2 cellular contexts compared by ENCODE assay signal in the genomic region with DNA sequence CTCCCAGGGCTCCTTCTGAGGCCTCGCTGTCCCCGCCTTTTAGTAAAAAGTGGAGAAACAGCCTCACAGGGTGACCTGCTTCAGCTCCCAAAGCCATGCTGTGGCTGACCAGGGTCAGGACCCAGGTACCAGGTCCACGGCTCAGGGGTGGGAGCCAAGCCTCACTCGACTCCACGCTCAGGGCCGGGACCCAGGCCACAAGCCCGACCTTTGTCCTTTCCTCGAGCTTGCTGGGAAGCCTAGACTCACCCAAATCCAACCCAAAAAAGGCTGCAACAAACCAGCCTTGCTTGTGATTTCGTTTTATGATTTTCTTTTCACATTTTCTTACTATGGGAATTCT.
TF ChIP-seq lines count a peak whose summit lies in the region.

No MANE protein-coding gene starts in this region.

TF ChIP-seq in GM23338, 12 proteins besides CTCF, POLR2A, EP300 and RAD21:
- TF ChIP-seq EZH2 (IDR thresholded peaks at IDR 0.05; ENCODE audit: low read depth, unreplicated experiment): no peak
- TF ChIP-seq ZNF331 (CRISPR knock-in tag; IDR thresholded peaks at IDR 0.05; ENCODE audit: low read depth): no peak
- TF ChIP-seq NANOG (IDR thresholded peaks at IDR 0.05; ENCODE audit: borderline replicate concordance): no peak
- TF ChIP-seq, protein P1, sequence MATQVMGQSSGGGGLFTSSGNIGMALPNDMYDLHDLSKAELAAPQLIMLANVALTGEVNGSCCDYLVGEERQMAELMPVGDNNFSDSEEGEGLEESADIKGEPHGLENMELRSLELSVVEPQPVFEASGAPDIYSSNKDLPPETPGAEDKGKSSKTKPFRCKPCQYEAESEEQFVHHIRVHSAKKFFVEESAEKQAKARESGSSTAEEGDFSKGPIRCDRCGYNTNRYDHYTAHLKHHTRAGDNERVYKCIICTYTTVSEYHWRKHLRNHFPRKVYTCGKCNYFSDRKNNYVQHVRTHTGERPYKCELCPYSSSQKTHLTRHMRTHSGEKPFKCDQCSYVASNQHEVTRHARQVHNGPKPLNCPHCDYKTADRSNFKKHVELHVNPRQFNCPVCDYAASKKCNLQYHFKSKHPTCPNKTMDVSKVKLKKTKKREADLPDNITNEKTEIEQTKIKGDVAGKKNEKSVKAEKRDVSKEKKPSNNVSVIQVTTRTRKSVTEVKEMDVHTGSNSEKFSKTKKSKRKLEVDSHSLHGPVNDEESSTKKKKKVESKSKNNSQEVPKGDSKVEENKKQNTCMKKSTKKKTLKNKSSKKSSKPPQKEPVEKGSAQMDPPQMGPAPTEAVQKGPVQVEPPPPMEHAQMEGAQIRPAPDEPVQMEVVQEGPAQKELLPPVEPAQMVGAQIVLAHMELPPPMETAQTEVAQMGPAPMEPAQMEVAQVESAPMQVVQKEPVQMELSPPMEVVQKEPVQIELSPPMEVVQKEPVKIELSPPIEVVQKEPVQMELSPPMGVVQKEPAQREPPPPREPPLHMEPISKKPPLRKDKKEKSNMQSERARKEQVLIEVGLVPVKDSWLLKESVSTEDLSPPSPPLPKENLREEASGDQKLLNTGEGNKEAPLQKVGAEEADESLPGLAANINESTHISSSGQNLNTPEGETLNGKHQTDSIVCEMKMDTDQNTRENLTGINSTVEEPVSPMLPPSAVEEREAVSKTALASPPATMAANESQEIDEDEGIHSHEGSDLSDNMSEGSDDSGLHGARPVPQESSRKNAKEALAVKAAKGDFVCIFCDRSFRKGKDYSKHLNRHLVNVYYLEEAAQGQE (IDR thresholded peaks at IDR 0.05; ENCODE audit: unreplicated experiment): no peak
- no peak for TF ChIP-seq EZH2phosphoT487 (IDR thresholded peaks at IDR 0.05; ENCODE audit: unreplicated experiment)

TF ChIP-seq in neural cell, 6 proteins besides CTCF, POLR2A, EP300 and RAD21:
- TF ChIP-seq TAF1 (IDR thresholded peaks at IDR 0.05; ENCODE audit: low read depth) (no peak), POLR2AphosphoS5 (IDR thresholded peaks at IDR 0.05) (no peak), SMC3 (conservative IDR thresholded peaks at IDR 0.05; ENCODE audit: poor library complexity) (no peak), EZH2 (IDR thresholded peaks at IDR 0.05; ENCODE audit: borderline replicate concordance, insufficient read depth, low read length, poor library complexity, severe bottlenecking) (no peak), MXI1 (conservative IDR thresholded peaks at IDR 0.05; ENCODE audit: poor library complexity, severe bottlenecking) (no peak)
- TF ChIP-seq, protein P1 (IDR thresholded peaks at IDR 0.05; ENCODE audit: borderline replicate concordance): no peak
